Comparison of ENCODE assay signal across 8 cellular contexts in genomic region chr2:9770308-9771100, GRCh38.
DNase-seq lines count a peak whose midpoint lies in the region; ATAC-seq and TF ChIP-seq lines count a peak whose summit lies in the region.

No MANE protein-coding gene starts in this region.

- H3K27ac Mint-ChIP-seq in activated CD8-positive, alpha-beta T cell treated with anti-CD3 and anti-CD28 coated beads for 36 hours = no peak overlapping the region

- 50 to 52% methylated on average over 26 to 27 of the region's 27 CpGs for WGBS in tibial nerve, 2 donors

- ATAC-seq in activated CD8-positive, alpha-beta T cell treated with anti-CD3 and anti-CD28 coated beads for 36 hours = peak; percentile 60
- no peak for ATAC-seq in GM21737 (IDR thresholded peaks at IDR 0.05; ENCODE audit: unreplicated experiment)

- H3K36me3 ChIP-seq in BJ (ENCODE audit: control insufficient read depth, insufficient read depth, low read length) (no peaks in the 10 kb centered on the region), tibial nerve (no peaks in the 10 kb centered on the region)

- H3K36me3 Mint-ChIP-seq in activated CD8-positive, alpha-beta T cell treated with anti-CD3 and anti-CD28 coated beads for 36 hours (ENCODE audit: low read depth) = no peaks in the 10 kb centered on the region

- TF ChIP-seq CTCF in BJ (IDR thresholded peaks at IDR 0.05; ENCODE audit: insufficient read depth, low read depth, low read length) (peak; percentile 78), tibial nerve (IDR thresholded peaks at IDR 0.05) (peak; percentile 49 to 68 (median 62))
- peak; percentile 42 for TF ChIP-seq CTCF in activated CD8-positive, alpha-beta T cell treated with anti-CD3 and anti-CD28 coated beads for 36 hours (IDR thresholded peaks at IDR 0.05)

- peaks cover 0 to 46% (median 20%) of the 10 kb centered on the region in 4 donors for H3K4me1 ChIP-seq in tibial nerve

- peaks cover 6% of the 10 kb centered on the region for H3K27me3 Mint-ChIP-seq in activated CD8-positive, alpha-beta T cell treated with anti-CD3 and anti-CD28 coated beads for 36 hours

- no peak for TF ChIP-seq POLR2A in tibial nerve (IDR thresholded peaks at IDR 0.05)

- peaks cover 13% of the 10 kb centered on the region for H3K4me1 Mint-ChIP-seq in activated CD8-positive, alpha-beta T cell treated with anti-CD3 and anti-CD28 coated beads for 36 hours (ENCODE audit: low read depth)

- POLR2A ChIA-PET in BJ (lab: Charles Lee) = interaction anchor here (0.5 kb wide), 2 partner anchors 125 to 214 kb away, joined by 4 to 10 read pairs; no protein-coding TSS in a partner anchor
- POLR2A ChIA-PET in activated CD8-positive, alpha-beta T cell treated with anti-CD3 and anti-CD28 coated beads for 36 hours (lab: Charles Lee) = interaction anchor here (0.7 to 0.9 kb wide), 2 partner anchors 140 to 399 kb away, joined by 3 read pairs; partner anchors contain the start of gene YWHAQ

- H3K4me3 ChIP-seq in BJ (ENCODE audit: low read depth, low read length) (no peak overlapping the region), tibial nerve (peak overlapping the region in 1 of 4 donors; percentile 26)

- CTCF ChIA-PET in BJ (lab: Yijun Ruan, JAX) = interaction anchor here (0.5 to 5.5 kb wide), 33 partner anchors 9 to 1327 kb away, joined by 3 to 53 read pairs (median 4); partner anchors contain the start of genes ADAM17 and KLF11
- CTCF ChIA-PET in activated CD8-positive, alpha-beta T cell treated with anti-CD3 and anti-CD28 coated beads for 36 hours (lab: Charles Lee) = interaction anchor here (0.6 to 4.7 kb wide), 30 partner anchors 11 to 1366 kb away, joined by 3 to 38 read pairs (median 3); partner anchors contain the start of gene TAF1B

- H3K27ac ChIP-seq in epithelial cell of prostate (no peak overlapping the region), tibial nerve (peak overlapping the region in 2 of 4 donors; percentile 46 to 68)

- intact Hi-C loops in activated CD8-positive, alpha-beta T cell treated with anti-CD3 and anti-CD28 coated beads for 36 hours (cut with micrococcal nuclease) = no loop called here

- H3K27me3 ChIP-seq in BJ (ENCODE audit: control insufficient read depth, insufficient read depth, low read length) (peaks cover 2% of the 10 kb centered on the region; the same call in 1 of the 2 replicates), tibial nerve (no peaks in the 10 kb centered on the region)

- no peak overlapping the region for H3K4me3 Mint-ChIP-seq in activated CD8-positive, alpha-beta T cell treated with anti-CD3 and anti-CD28 coated beads for 36 hours

- no peak for TF ChIP-seq EP300 in tibial nerve (IDR thresholded peaks at IDR 0.05)

- DNase-seq in BJ (ENCODE audit: low read depth) (no peak), H4 (ENCODE audit: low spot score) (peak; percentile 44), NCI-H524 treated with DMSO at 0.1 percent for 48 hours (lab: John Stamatoyannopoulos, UW) (peak; percentile 47), epithelial cell of prostate (ENCODE audit: low read depth, low spot score) (peak; percentile 16), midbrain (lab: John Stamatoyannopoulos, UW) (peak; percentile 73), tibial nerve (ENCODE audit: low spot score in 2 of 2) (peak; percentile 66 to 82)
- peak; percentile 69 for DNase-seq in activated CD8-positive, alpha-beta T cell treated with anti-CD3 and anti-CD28 coated beads for 36 hours

- no peaks in the 10 kb centered on the region for H3K9me3 ChIP-seq in tibial nerve

- no peaks in the 10 kb centered on the region for H3K9me3 Mint-ChIP-seq in activated CD8-positive, alpha-beta T cell treated with anti-CD3 and anti-CD28 coated beads for 36 hours
